Comparison of ENCODE assay signal across 1 cellular context in genomic region chr19:6551607-6552450, GRCh38.
TF ChIP-seq lines count a peak whose summit lies in the region.

No MANE protein-coding gene starts in this region.

TF ChIP-seq in HEK293, 187 proteins besides CTCF, POLR2A, EP300 and RAD21 (continued from another document):
- TF ChIP-seq, protein P1, sequence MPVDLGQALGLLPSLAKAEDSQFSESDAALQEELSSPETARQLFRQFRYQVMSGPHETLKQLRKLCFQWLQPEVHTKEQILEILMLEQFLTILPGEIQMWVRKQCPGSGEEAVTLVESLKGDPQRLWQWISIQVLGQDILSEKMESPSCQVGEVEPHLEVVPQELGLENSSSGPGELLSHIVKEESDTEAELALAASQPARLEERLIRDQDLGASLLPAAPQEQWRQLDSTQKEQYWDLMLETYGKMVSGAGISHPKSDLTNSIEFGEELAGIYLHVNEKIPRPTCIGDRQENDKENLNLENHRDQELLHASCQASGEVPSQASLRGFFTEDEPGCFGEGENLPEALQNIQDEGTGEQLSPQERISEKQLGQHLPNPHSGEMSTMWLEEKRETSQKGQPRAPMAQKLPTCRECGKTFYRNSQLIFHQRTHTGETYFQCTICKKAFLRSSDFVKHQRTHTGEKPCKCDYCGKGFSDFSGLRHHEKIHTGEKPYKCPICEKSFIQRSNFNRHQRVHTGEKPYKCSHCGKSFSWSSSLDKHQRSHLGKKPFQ (tag by site-specific recombination; IDR thresholded peaks at IDR 0.05) = no peak
- TF ChIP-seq, protein P2, sequence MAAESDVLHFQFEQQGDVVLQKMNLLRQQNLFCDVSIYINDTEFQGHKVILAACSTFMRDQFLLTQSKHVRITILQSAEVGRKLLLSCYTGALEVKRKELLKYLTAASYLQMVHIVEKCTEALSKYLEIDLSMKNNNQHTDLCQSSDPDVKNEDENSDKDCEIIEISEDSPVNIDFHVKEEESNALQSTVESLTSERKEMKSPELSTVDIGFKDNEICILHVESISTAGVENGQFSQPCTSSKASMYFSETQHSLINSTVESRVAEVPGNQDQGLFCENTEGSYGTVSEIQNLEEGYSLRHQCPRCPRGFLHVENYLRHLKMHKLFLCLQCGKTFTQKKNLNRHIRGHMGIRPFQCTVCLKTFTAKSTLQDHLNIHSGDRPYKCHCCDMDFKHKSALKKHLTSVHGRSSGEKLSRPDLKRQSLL (tag by site-specific recombination; IDR thresholded peaks at IDR 0.05) = no peak
- TF ChIP-seq ZNF140 (tag by site-specific recombination; IDR thresholded peaks at IDR 0.05) (no peak), ZNF335 (tag by site-specific recombination; conservative IDR thresholded peaks at IDR 0.05) (no peak), ZNF48 (tag by site-specific recombination; IDR thresholded peaks at IDR 0.05) (no peak), ZNF560 (tag by site-specific recombination; IDR thresholded peaks at IDR 0.05; ENCODE audit: borderline replicate concordance) (no peak), EGR2 (tag by site-specific recombination; IDR thresholded peaks at IDR 0.05; ENCODE audit: low read depth) (peak; percentile 23; the same call in 1 of the 2 replicates), ZBTB1 (tag by site-specific recombination; IDR thresholded peaks at IDR 0.05) (no peak), PRDM6 (tag by site-specific recombination; IDR thresholded peaks at IDR 0.05) (no peak), ZNF76 (tag by site-specific recombination; IDR thresholded peaks at IDR 0.05; ENCODE audit: borderline replicate concordance, low read depth) (no peak), ZSCAN5A (tag by site-specific recombination; IDR thresholded peaks at IDR 0.05) (no peak), ZNF558 (tag by site-specific recombination; IDR thresholded peaks at IDR 0.05) (no peak), ATF2 (tag by site-specific recombination; IDR thresholded peaks at IDR 0.05; ENCODE audit: low read depth) (no peak), SP7 (tag by site-specific recombination; IDR thresholded peaks at IDR 0.05) (no peak), ZNF660 (tag by site-specific recombination; IDR thresholded peaks at IDR 0.05) (no peak), ZNF121 (tag by site-specific recombination; IDR thresholded peaks at IDR 0.05) (no peak)
- TF ChIP-seq, protein P3, sequence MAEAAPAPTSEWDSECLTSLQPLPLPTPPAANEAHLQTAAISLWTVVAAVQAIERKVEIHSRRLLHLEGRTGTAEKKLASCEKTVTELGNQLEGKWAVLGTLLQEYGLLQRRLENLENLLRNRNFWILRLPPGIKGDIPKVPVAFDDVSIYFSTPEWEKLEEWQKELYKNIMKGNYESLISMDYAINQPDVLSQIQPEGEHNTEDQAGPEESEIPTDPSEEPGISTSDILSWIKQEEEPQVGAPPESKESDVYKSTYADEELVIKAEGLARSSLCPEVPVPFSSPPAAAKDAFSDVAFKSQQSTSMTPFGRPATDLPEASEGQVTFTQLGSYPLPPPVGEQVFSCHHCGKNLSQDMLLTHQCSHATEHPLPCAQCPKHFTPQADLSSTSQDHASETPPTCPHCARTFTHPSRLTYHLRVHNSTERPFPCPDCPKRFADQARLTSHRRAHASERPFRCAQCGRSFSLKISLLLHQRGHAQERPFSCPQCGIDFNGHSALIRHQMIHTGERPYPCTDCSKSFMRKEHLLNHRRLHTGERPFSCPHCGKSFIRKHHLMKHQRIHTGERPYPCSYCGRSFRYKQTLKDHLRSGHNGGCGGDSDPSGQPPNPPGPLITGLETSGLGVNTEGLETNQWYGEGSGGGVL (tag by site-specific recombination; IDR thresholded peaks at IDR 0.05) = no peak
